In genomic region chr9:90801175-90801506, GRCh38 we compare ENCODE assay signal across 8 cellular contexts. TPM values are rescaled to one million over a fixed set of nuclear protein-coding genes. Genes with fewer than 3 reads are reported as not detected.
A peak's percentile ranks its signal among the peaks of the same experiment; 100 is the strongest.
DNase-seq lines count a peak whose midpoint lies in the region; ATAC-seq and TF ChIP-seq lines count a peak whose summit lies in the region.

No MANE protein-coding gene starts in this region.

- ATAC-seq in activated T-cell treated with anti-CD3 and anti-CD28 coated beads, Interleukin-2, amount 50 U/mL, for 4 hours, result peak in 1 of 2 donors; percentile 14
- peak; percentile 50 to 53 for ATAC-seq in stimulated activated naive B cell treated with anti-CD40 and anti-IgM and Interleukin-4, amounts not matched to agents 10 μg/mL and 1 μg/mL and 100 μg/mL, for 72 hours (replicated peaks)

- H3K36me3 Mint-ChIP-seq in activated T-cell treated with anti-CD3 and anti-CD28 coated beads, Interleukin-2, amount 50 U/mL, for 4 hours (ENCODE audit: insufficient read depth), result no peaks in the 10 kb centered on the region
- H3K36me3 Mint-ChIP-seq in stimulated activated naive B cell treated with anti-CD40 and anti-IgM and Interleukin-4, amounts not matched to agents 10 μg/mL and 1 μg/mL and 100 μg/mL, for 72 hours, result peaks cover 2 to 3% of the 10 kb centered on the region in 2 donors

- no peaks in the 10 kb centered on the region for H3K36me3 ChIP-seq in esophagus squamous epithelium

- WGBS in esophagus squamous epithelium, 2 donors, result 33 to 47% methylated on average over 6 of the region's 11 CpGs

- H3K4me1 ChIP-seq in esophagus squamous epithelium, result peaks cover 11 to 49% (median 16%) of the 10 kb centered on the region in 3 donors

- H3K4me1 Mint-ChIP-seq in activated T-cell treated with anti-CD3 and anti-CD28 coated beads, Interleukin-2, amount 50 U/mL, for 4 hours (ENCODE audit: low read depth), result peaks cover 9% of the 10 kb centered on the region
- H3K4me1 Mint-ChIP-seq in stimulated activated naive B cell treated with anti-CD40 and anti-IgM and Interleukin-4, amounts not matched to agents 10 μg/mL and 1 μg/mL and 100 μg/mL, for 72 hours, result peaks cover 44 to 75% of the 10 kb centered on the region in 2 donors

- H3K27me3 ChIP-seq in esophagus squamous epithelium, result peaks cover 0 to 25% (median 0%) of the 10 kb centered on the region in 4 donors

- H3K27me3 Mint-ChIP-seq in activated T-cell treated with anti-CD3 and anti-CD28 coated beads, Interleukin-2, amount 50 U/mL, for 4 hours (ENCODE audit: low read depth), result peaks cover 48% of the 10 kb centered on the region
- H3K27me3 Mint-ChIP-seq in stimulated activated naive B cell treated with anti-CD40 and anti-IgM and Interleukin-4, amounts not matched to agents 10 μg/mL and 1 μg/mL and 100 μg/mL, for 72 hours, result no peaks in the 10 kb centered on the region

- no peaks in the 10 kb centered on the region for H3K9me3 Mint-ChIP-seq in activated T-cell treated with anti-CD3 and anti-CD28 coated beads, Interleukin-2, amount 50 U/mL, for 4 hours
- no peaks in the 10 kb centered on the region for H3K9me3 Mint-ChIP-seq in stimulated activated naive B cell treated with anti-CD40 and anti-IgM and Interleukin-4, amounts not matched to agents 10 μg/mL and 1 μg/mL and 100 μg/mL, for 72 hours

- peak overlapping the region; percentile 9 for H3K4me3 Mint-ChIP-seq in activated T-cell treated with anti-CD3 and anti-CD28 coated beads, Interleukin-2, amount 50 U/mL, for 4 hours
- peak overlapping the region; percentile 98 for H3K4me3 Mint-ChIP-seq in stimulated activated naive B cell treated with anti-CD40 and anti-IgM and Interleukin-4, amounts not matched to agents 10 μg/mL and 1 μg/mL and 100 μg/mL, for 72 hours

- H3K9me3 ChIP-seq in esophagus squamous epithelium, result no peaks in the 10 kb centered on the region

- TF ChIP-seq CTCF in esophagus squamous epithelium (IDR thresholded peaks at IDR 0.05), result no peak

- DNase-seq in activated T-cell treated with anti-CD3 and anti-CD28 coated beads, Interleukin-2, amount 50 U/mL, for 4 hours, result no peak
- no peak for DNase-seq in activated T-cell treated with anti-CD3 and anti-CD28 coated beads, Interleukin-2, amount 50 U/mL, for 1 hour
- peak; percentile 63 for DNase-seq in NCI-H1092 (lab: John Stamatoyannopoulos, UW)
- DNase-seq in esophagus squamous epithelium (lab: John Stamatoyannopoulos, UW), result no peak
- DNase-seq in stimulated activated naive B cell treated with anti-CD40 and anti-IgM and Interleukin-4, amounts not matched to agents 10 μg/mL and 1 μg/mL and 100 μg/mL, for 72 hours, result no peak
- DNase-seq in cerebellar cortex (ENCODE audit: low spot score), result no peak
- DNase-seq in NCI-H2029 (lab: John Stamatoyannopoulos, UW), result no peak
- DNase-seq in activated naive CD4-positive, alpha-beta T cell treated with Interleukin-2 at 50 U/mL for 16 hours, result no peak

- H3K27ac Mint-ChIP-seq in stimulated activated naive B cell treated with anti-CD40 and anti-IgM and Interleukin-4, amounts not matched to agents 10 μg/mL and 1 μg/mL and 100 μg/mL, for 72 hours, result peak overlapping the region; percentile 98

- no peak for TF ChIP-seq POLR2A in esophagus squamous epithelium (IDR thresholded peaks at IDR 0.05)

- peak overlapping the region; percentile 85 to 88 (median 88) for H3K27ac ChIP-seq in esophagus squamous epithelium

- H3K4me3 ChIP-seq in esophagus squamous epithelium, result peak overlapping the region; percentile 58 to 70 (median 64)

- intact Hi-C loops in esophagus squamous epithelium (cut with DNase I), result no loop called here

RNA-seq across cellular contexts. Expression of gene SYK, which starts 0.5 kb away (rescaled TPM):
- total RNA-seq in activated T-cell treated with anti-CD3 and anti-CD28 coated beads, Interleukin-2, amount 50 U/mL, for 4 hours, result 1 to 10 TPM in 1 of 3 donors, under 1 TPM in 2; 0.48 to 3.8 (median 0.63) TPM
- 10 to 100 TPM; 43.7 to 54.9 (median 47.9) TPM for total RNA-seq in esophagus squamous epithelium

Comparison
In these comparisons a context has a peak if more than half of its experiments do, and no peak if none do; other contexts are left out.
1. RNA of gene SYK, which starts 0.5 kb away (total RNA-seq): 43.7 to 54.9 TPM in esophagus squamous epithelium; 0.48 to 3.8 TPM in activated T-cell treated with anti-CD3 and anti-CD28 coated beads, Interleukin-2, amount 50 U/mL, for 4 hours; every median in the first group is over 4 times any median in the second.